In genomic region chr5:59348189-59348588, GRCh38 we compare ENCODE assay signal across 16 cellular contexts.
DNase-seq lines count a peak whose midpoint lies in the region; ATAC-seq, FAIRE-seq and TF ChIP-seq lines count a peak whose summit lies in the region.
"Had no signal": no experiment of that assay in that cellular context is flagged by ENCODE, and none has a peak within 500 bp of the region (broad histone marks: within the 10 kb centered on the region; RNA-seq: fewer than 3 reads in every experiment).

No MANE protein-coding gene starts in this region.

- H3K4me3 ChIP-seq in HEK293 (ENCODE audit: low read depth, low read length) (no peak overlapping the region), Panc1 (ENCODE audit: low read depth in 2 of 2, low read length in 2 of 2) (no peak overlapping the region)
- H3K4me3 ChIP-seq: right atrium auricular region, SJCRH30, upper lobe of left lung had no signal

- TF ChIP-seq CTCF in HEK293 (tag by site-specific recombination; IDR thresholded peaks at IDR 0.05), result no peak
- peak; percentile 16; the same call in 1 of the 2 replicates for TF ChIP-seq CTCF in Panc1 (IDR thresholded peaks at IDR 0.05)

- DNase-seq in ACHN (peak; percentile 14), Panc1 (ENCODE audit: low read depth, low spot score) (no peak), germinal center (ENCODE audit: low spot score) (no peak), head of caudate nucleus (no peak)
- DNase-seq: activated CD8-positive, alpha-beta T cell treated with anti-CD3 and anti-CD28 coated beads, Interleukin-2, amount 10 ng/mL, durations not matched to agents 7 days and 5 days; activated effector memory CD4-positive, alpha-beta T cell treated with Interleukin-2 at 50 U/mL for 16 hours; naive thymus-derived CD8-positive, alpha-beta T cell; NCI-H526 treated with DMSO at 0.1 percent for 48 hours; upper lobe of left lung had no signal

- H3K36me3 ChIP-seq in HEK293 (ENCODE audit: control insufficient read depth in 2 of 2, insufficient read depth in 1 of 2, low read length in 2 of 2) (no peaks in the 10 kb centered on the region), Panc1 (ENCODE audit: control insufficient read depth, insufficient read depth, low read length) (no peaks in the 10 kb centered on the region)
- H3K36me3 ChIP-seq: right atrium auricular region, SJCRH30, upper lobe of left lung had no signal

- no TSS peak for BruUV-seq in Panc1 (replicated peaks; lab: Mats Ljungman, UMichigan)

- CTCF ChIA-PET in HEK293 (lab: Yijun Ruan, JAX) (interaction anchor here (0.6 to 4.7 kb wide), 16 partner anchors 12 to 172 kb away, joined by 3 to 23 read pairs (median 4); no protein-coding TSS in a partner anchor), Panc1 (lab: Charles Lee) (interaction anchor here (0.6 to 0.8 kb wide), 4 partner anchors 8 to 130 kb away, joined by 5 to 7 read pairs (median 6); no protein-coding TSS in a partner anchor)

- intact Hi-C loops in Panc1 (cut with micrococcal nuclease; ENCODE audit: unreplicated experiment) (no loop called here), head of caudate nucleus (cut with DNase I) (no loop called here)

- H3K4me1 ChIP-seq in HEK293 (ENCODE audit: control insufficient read depth, insufficient read depth, low read length) (peaks cover 23% of the 10 kb centered on the region), Panc1 (ENCODE audit: control insufficient read depth, insufficient read depth, low read length) (no peaks in the 10 kb centered on the region)
- H3K4me1 ChIP-seq: upper lobe of left lung had no signal

- POLR2A ChIA-PET in HEK293 (lab: Yijun Ruan, JAX) (no interaction called here), Panc1 (lab: Charles Lee) (no interaction called here)

- ATAC-seq in Panc1, result no peak
- no peak for ATAC-seq in GM21423 (IDR thresholded peaks at IDR 0.05; ENCODE audit: unreplicated experiment)
- ATAC-seq in HG03095 (IDR thresholded peaks at IDR 0.05; ENCODE audit: unreplicated experiment), result no peak
- ATAC-seq: activated CD8-positive, alpha-beta T cell treated with anti-CD3 and anti-CD28 coated beads, Interleukin-2, amount 10 ng/mL, durations not matched to agents 7 days and 5 days; naive thymus-derived CD8-positive, alpha-beta T cell had no signal

- no peaks in the 10 kb centered on the region for H3K27me3 ChIP-seq in Panc1 (ENCODE audit: control insufficient read depth, insufficient read depth, low read length)
- H3K27me3 ChIP-seq: right atrium auricular region, SJCRH30, upper lobe of left lung had no signal

- no peak overlapping the region for H3K27ac ChIP-seq in HEK293 (ENCODE audit: extremely low read depth, low read depth, low read length)
- no peak overlapping the region for H3K27ac ChIP-seq in Panc1 (ENCODE audit: low read length)
- H3K27ac ChIP-seq: right atrium auricular region, SJCRH30, upper lobe of left lung had no signal

- in situ Hi-C loops in ACHN (cut with HindIII; ENCODE audit: low pct_ligation_motif_present, low pct_unique_long_range_greater_than_20kb, low sequenced_read_pairs), result no loop called here
- in situ Hi-C loops in Panc1 (cut with HindIII; ENCODE audit: low pct_unique_long_range_greater_than_20kb, low sequenced_read_pairs), result no loop called here

- H3K9me3 ChIP-seq in HEK293 (ENCODE audit: control insufficient read depth, insufficient read depth, low read depth, low read length) (no peaks in the 10 kb centered on the region), Panc1 (ENCODE audit: control insufficient read depth, insufficient read depth, low read depth, low read length) (no peaks in the 10 kb centered on the region)
- H3K9me3 ChIP-seq: right atrium auricular region, SJCRH30, upper lobe of left lung had no signal

- FAIRE-seq in islet of Langerhans (lab: Jason Lieb, UNC), result peak; percentile 38
- FAIRE-seq: GM19239 had no signal

TF ChIP-seq in HEK293, 187 proteins besides CTCF, POLR2A, EP300 and RAD21:
- TF ChIP-seq ZBTB11 (tag by site-specific recombination; conservative IDR thresholded peaks at IDR 0.05; ENCODE audit: low read depth) (no peak), PRDM6 (tag by site-specific recombination; IDR thresholded peaks at IDR 0.05) (peak; percentile 39; the same call in 1 of the 2 replicates), ZNF366 (tag by site-specific recombination; conservative IDR thresholded peaks at IDR 0.05) (0 out of 2 replicates have a peak, but pooled peaks have one; percentile 17), ZNF701 (tag by site-specific recombination; IDR thresholded peaks at IDR 0.05) (no peak), ZNF280C (tag by site-specific recombination; IDR thresholded peaks at IDR 0.05) (no peak)
